Comparison of ENCODE assay signal across 8 cellular contexts in the genomic region with DNA sequence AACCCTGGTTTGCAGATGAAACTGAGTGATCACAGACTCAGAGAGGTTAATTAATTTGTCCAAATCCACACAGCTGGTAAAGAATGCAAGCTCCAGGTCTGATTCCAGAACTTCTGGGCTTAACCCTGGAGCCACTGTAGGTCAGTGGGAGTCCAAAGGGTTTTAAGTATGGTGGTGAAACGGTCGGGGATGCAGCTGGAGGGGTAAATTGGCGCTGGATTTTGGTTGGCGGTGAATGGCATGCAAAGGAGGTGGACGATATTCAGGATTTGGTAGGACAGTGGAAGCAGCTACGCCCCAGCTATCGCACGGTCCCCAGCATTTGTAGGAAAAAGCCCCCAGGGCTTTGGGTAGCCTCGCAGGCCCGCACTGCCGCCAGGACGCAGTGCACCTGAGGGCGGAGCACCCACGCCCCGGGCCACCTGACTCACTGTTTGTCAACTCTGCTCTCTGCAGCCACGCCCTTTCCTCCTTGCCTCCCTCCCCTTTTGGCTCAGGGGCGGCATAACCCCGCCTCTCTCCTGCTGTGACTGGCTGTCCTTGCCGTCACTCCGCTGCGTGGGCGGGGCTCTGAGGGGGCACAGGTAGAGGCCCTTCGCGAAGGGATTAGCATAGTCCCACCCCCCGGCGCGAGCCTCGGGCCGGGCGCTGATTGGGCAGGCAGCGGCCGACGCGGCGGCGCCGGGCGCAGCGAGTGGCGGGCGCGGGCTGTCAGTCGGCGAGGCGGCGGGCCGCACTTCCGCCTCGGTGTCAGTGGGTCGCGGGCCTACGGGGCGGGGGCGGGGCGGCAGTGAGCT. TPM values are rescaled to one million over a fixed set of nuclear protein-coding genes. Genes with fewer than 3 reads are reported as not detected.
DNase-seq lines count a peak whose midpoint lies in the region; ATAC-seq and TF ChIP-seq lines count a peak whose summit lies in the region.

TSS of gene OSBPL2 (plus strand) at position 750 of the 797 bp plus-strand sequence. CDS start 17,664 bp downstream, outside the sequence.

- peak within 1 kb of the TSS; percentile 65 for H3K4me3 ChIP-seq in CD8-positive, alpha-beta memory T cell (ENCODE audit: low read length)
- H3K4me3 ChIP-seq in effector memory CD4-positive, alpha-beta T cell (ENCODE audit: insufficient read depth, low read depth, low read length, poor library complexity, severe bottlenecking): peak within 1 kb of the TSS; percentile 53

- H3K27me3 Mint-ChIP-seq in CD8-positive, alpha-beta memory T cell: peaks cover 1 to 13% of the 10 kb centered on the region in 2 donors
- H3K27me3 Mint-ChIP-seq in memory B cell: peaks cover 6% of the 10 kb centered on the region

- DNase-seq in CD8-positive, alpha-beta memory T cell: peak; percentile 100
- DNase-seq in GM20000 (ENCODE audit: low spot score) (peak; percentile 100), HT-29 (ENCODE audit: low spot score) (peak; percentile 100), NOMO-1 (lab: John Stamatoyannopoulos, UW; ENCODE audit: unreplicated experiment in 2 of 2) (peak; percentile 96 to 98), memory B cell (ENCODE audit: low spot score in 2 of 2) (peak; percentile 100)
- peak; percentile 100 for DNase-seq in effector memory CD4-positive, alpha-beta T cell
- DNase-seq in stimulated activated CD8-positive, alpha-beta memory T cell treated with anti-CD3 and anti-CD28 coated beads, Interleukin-12 subunit alpha, Interleukin-12 subunit beta, amount 100 ng/mL, for 24 hours (ENCODE audit: extremely low read depth): peak; percentile 98

- ATAC-seq in memory B cell (ENCODE audit: low read depth): peak; percentile 94

- H3K27me3 ChIP-seq in CD8-positive, alpha-beta memory T cell (ENCODE audit: insufficient read depth, low read length, poor library complexity, severe bottlenecking): no peaks in the 10 kb centered on the region
- H3K27me3 ChIP-seq in effector memory CD4-positive, alpha-beta T cell (replicated peaks; ENCODE audit: control insufficient read depth, insufficient read depth, low read length, poor library complexity, severe bottlenecking): no peaks in the 10 kb centered on the region

- CTCF ChIA-PET in CD8-positive, alpha-beta memory T cell (lab: Charles Lee): no interaction called here
- CTCF ChIA-PET in activated CD8-positive, alpha-beta memory T cell treated with anti-CD3 and anti-CD28 coated beads for 36 hours (lab: Charles Lee): no interaction called here

- POLR2A ChIA-PET in CD8-positive, alpha-beta memory T cell (lab: Charles Lee): no interaction called here
- POLR2A ChIA-PET in activated CD8-positive, alpha-beta memory T cell treated with anti-CD3 and anti-CD28 coated beads for 36 hours (lab: Charles Lee): no interaction called here

- H3K9me3 ChIP-seq in CD8-positive, alpha-beta memory T cell (ENCODE audit: low read length): no peaks in the 10 kb centered on the region
- no peaks in the 10 kb centered on the region for H3K9me3 ChIP-seq in effector memory CD4-positive, alpha-beta T cell (ENCODE audit: control insufficient read depth, low read length)

- peaks cover 30 to 49% (median 45%) of the 10 kb centered on the region in 3 donors for H3K4me1 Mint-ChIP-seq in CD8-positive, alpha-beta memory T cell
- peaks cover 13% of the 10 kb centered on the region for H3K4me1 Mint-ChIP-seq in memory B cell

- no peaks in the 10 kb centered on the region for H3K36me3 ChIP-seq in CD8-positive, alpha-beta memory T cell (ENCODE audit: insufficient read depth, low read length)
- H3K36me3 ChIP-seq in effector memory CD4-positive, alpha-beta T cell (ENCODE audit: control insufficient read depth, insufficient read depth, low read length): peaks cover 9% of the 10 kb centered on the region

- peak within 1 kb of the TSS; percentile 54 for H3K27ac ChIP-seq in CD8-positive, alpha-beta memory T cell (ENCODE audit: low read depth, low read length)
- peak within 1 kb of the TSS; percentile 65 for H3K27ac ChIP-seq in effector memory CD4-positive, alpha-beta T cell (ENCODE audit: insufficient read depth, low read length, poor library complexity, severe bottlenecking)

- TF ChIP-seq CTCF in GM20000 (IDR thresholded peaks at IDR 0.05; ENCODE audit: extremely low read depth, missing control alignments): no peak

- peaks cover 26% of the 10 kb centered on the region for H3K4me1 ChIP-seq in CD8-positive, alpha-beta memory T cell (ENCODE audit: insufficient read depth, low read length)
- peaks cover 8% of the 10 kb centered on the region for H3K4me1 ChIP-seq in effector memory CD4-positive, alpha-beta T cell (ENCODE audit: control insufficient read depth, insufficient read depth, low read length, poor library complexity, severe bottlenecking)

- peaks cover 0 to 2% (median 0%) of the 10 kb centered on the region in 5 donors for H3K9me3 Mint-ChIP-seq in CD8-positive, alpha-beta memory T cell
- H3K9me3 Mint-ChIP-seq in memory B cell: peaks cover 2% of the 10 kb centered on the region

- peak within 1 kb of the TSS; percentile 86 to 99 (median 95) for H3K27ac Mint-ChIP-seq in CD8-positive, alpha-beta memory T cell
- H3K27ac Mint-ChIP-seq in memory B cell: peak within 1 kb of the TSS; percentile 92

- peak within 1 kb of the TSS; percentile 84 to 93 (median 86) for H3K4me3 Mint-ChIP-seq in CD8-positive, alpha-beta memory T cell
- peak within 1 kb of the TSS; percentile 84 for H3K4me3 Mint-ChIP-seq in memory B cell

- peaks cover 0 to 30% (median 0%) of the 10 kb centered on the region in 3 donors for H3K36me3 Mint-ChIP-seq in CD8-positive, alpha-beta memory T cell
- H3K36me3 Mint-ChIP-seq in memory B cell: no peaks in the 10 kb centered on the region

RNA-seq across cellular contexts. Expression of gene OSBPL2, which starts in this region (rescaled TPM):
- 10 to 100 TPM; 24.5 to 24.7 TPM for total RNA-seq in CD8-positive, alpha-beta memory T cell
- polyA plus RNA-seq in CD8-positive, alpha-beta memory T cell: 24.6 TPM
- total RNA-seq in HT-29 (2014; rRNA removed; shearing (Covaris generic)): 44.9 and 49.8 TPM in 2 replicates
- total RNA-seq in activated CD8-positive, alpha-beta memory T cell treated with anti-CD3 and anti-CD28 coated beads for 36 hours: 10 to 100 TPM; 17.9 to 21.2 TPM

Comparison
In these comparisons a context has a peak if more than half of its experiments do, and no peak if none do; other contexts are left out.
1. Peak in every context shown above with its lines: DNase-seq, ATAC-seq, H3K4me3 ChIP-seq and H3K27ac ChIP-seq.